Comparison of ENCODE assay signal across 27 cellular contexts in genomic region chr2:168009900-168010299, GRCh38.
A peak's percentile ranks its signal among the peaks of the same experiment; 100 is the strongest.
DNase-seq lines count a peak whose midpoint lies in the region; ATAC-seq, FAIRE-seq and TF ChIP-seq lines count a peak whose summit lies in the region.
"Had no signal": no experiment of that assay in that cellular context is flagged by ENCODE, and none has a peak within 500 bp of the region (broad histone marks: within the 10 kb centered on the region; RNA-seq: fewer than 3 reads in every experiment).

No MANE protein-coding gene starts in this region.

- H3K4me1 ChIP-seq in HCT116 (ENCODE audit: control insufficient read depth in 1 of 2, insufficient read depth in 2 of 2, low read length in 2 of 2) (no peaks in the 10 kb centered on the region), GM12878 (ENCODE audit: control insufficient read depth, insufficient read depth, low read length) (no peaks in the 10 kb centered on the region)

- no peaks in the 10 kb centered on the region for H4K20me1 ChIP-seq in HCT116 (ENCODE audit: insufficient read depth)
- no peaks in the 10 kb centered on the region for H4K20me1 ChIP-seq in GM12878 (ENCODE audit: control insufficient read depth, insufficient read depth)

- H3K4me2 ChIP-seq in HCT116 (ENCODE audit: low read length) = no peak overlapping the region
- no peak overlapping the region for H3K4me2 ChIP-seq in GM12878 (ENCODE audit: control insufficient read depth, insufficient read depth)
- H3K4me2 ChIP-seq: SK-N-SH had no signal

- TF ChIP-seq CTCF in HCT116 (IDR thresholded peaks at IDR 0.05 in 2 of 3, conservative IDR thresholded peaks at IDR 0.05 in 1 of 3; ENCODE audit: borderline replicate concordance in 1 of 3, insufficient read depth in 1 of 3, low read depth in 2 of 3, low read length in 2 of 3) = no peak
- no peak for TF ChIP-seq CTCF in GM12878 (IDR thresholded peaks at IDR 0.05 in 2 of 3, conservative IDR thresholded peaks at IDR 0.05 in 1 of 3; ENCODE audit: control insufficient read depth in 2 of 3, extremely low read depth in 1 of 3, insufficient read depth in 1 of 3, low read depth in 3 of 3, low read length in 3 of 3)

- no peaks in the 10 kb centered on the region for H3K9me3 ChIP-seq in HCT116 (ENCODE audit: control insufficient read depth in 1 of 2, insufficient read depth in 1 of 2, low read depth in 1 of 2, low read length in 2 of 2)
- no peaks in the 10 kb centered on the region for H3K9me3 ChIP-seq in GM12878 (replicated peaks; ENCODE audit: control insufficient read depth, insufficient read depth, low read length)
- H3K9me3 ChIP-seq: SK-N-SH had no signal

- H3K27ac ChIP-seq in HCT116 (ENCODE audit: low read depth, low read length) (no peak overlapping the region), GM12878 (ENCODE audit: control insufficient read depth, insufficient read depth) (no peak overlapping the region)
- H3K27ac ChIP-seq: C4-2B, GM23248 had no signal

- no peak for ATAC-seq in HCT116
- no peak for ATAC-seq in GM12878
- ATAC-seq in effector memory CD8-positive, alpha-beta T cell (replicated peaks) = no peak
- no peak for ATAC-seq in GM21515 (IDR thresholded peaks at IDR 0.05; ENCODE audit: unreplicated experiment)
- ATAC-seq: CD8-positive, alpha-beta T cell; K562 had no signal

- POLR2A ChIA-PET in HCT116 (lab: Charles Lee) = no interaction called here
- POLR2A ChIA-PET in GM12878 (lab: Charles Lee) = no interaction called here

- no peak for TF ChIP-seq EP300 in GM12878 (IDR thresholded peaks at IDR 0.05; ENCODE audit: borderline replicate concordance in 1 of 2, control insufficient read depth in 1 of 2, low read depth in 2 of 2, low read length in 2 of 2)

- BruUV-seq in HCT116 (replicated peaks; lab: Mats Ljungman, UMichigan) = TSS peak; percentile 3
- BruUV-seq in GM12878 (replicated peaks; lab: Mats Ljungman, UMichigan) = no TSS peak

- H3K4me1 Mint-ChIP-seq in effector memory CD8-positive, alpha-beta T cell (ENCODE audit: low read depth in 2 of 2) = peaks cover 4 to 33% of the 10 kb centered on the region in 2 donors

- H3K36me3 ChIP-seq in HCT116 (ENCODE audit: control insufficient read depth in 1 of 2, insufficient read depth in 2 of 2, low read length in 2 of 2) (peaks cover 0 to 11% of the 10 kb centered on the region in 2 experiments; a peak in 1 of 4 replicates), GM12878 (ENCODE audit: control insufficient read depth in 2 of 2, insufficient read depth in 2 of 2, low read length in 1 of 2) (no peaks in the 10 kb centered on the region)

- no peak overlapping the region for H3K9ac ChIP-seq in HCT116 (ENCODE audit: low read length)
- no peak overlapping the region for H3K9ac ChIP-seq in GM12878 (ENCODE audit: control insufficient read depth, insufficient read depth, low read length)
- H3K9ac ChIP-seq: GM23248, SK-N-SH had no signal

- in situ Hi-C loops in GM12878 (cut with MboI) = no loop called here

- DNase-seq in COR-L47 (lab: John Stamatoyannopoulos, UW) (peak; percentile 33), HCT116 (ENCODE audit: low read depth, low spot score) (no peak), NCI-H345 treated with DMSO at 0.1 percent for 48 hours (lab: John Stamatoyannopoulos, UW; ENCODE audit: unreplicated experiment) (peak; percentile 1), GM12878 (ENCODE audit: low read depth, low spot score) (no peak)
- DNase-seq in effector memory CD8-positive, alpha-beta T cell = no peak
- no peak for DNase-seq in central memory CD4-positive, alpha-beta T cell
- DNase-seq: Calu3; CD8-positive, alpha-beta T cell; DMS153; DND-41; GM23248; H7; Kasumi-1; MV-4-11; NCI-H2029; NCI-H526 treated with DMSO at 0.1 percent for 48 hours; OCI-M1; SK-N-SH; SW 1271; T-helper 9 cell had no signal

- no peak overlapping the region for H3K4me3 Mint-ChIP-seq in effector memory CD8-positive, alpha-beta T cell
- H3K4me3 Mint-ChIP-seq: B cell; CD8-positive, alpha-beta T cell; T-helper 1 cell treated with Interleukin-12 subunit alpha and Interleukin-12 subunit beta and Interleukin-4 antibody, amounts not matched to agents 30 μg/mL and 1 μg/mL, for 36 hours had no signal

- no peak for TF ChIP-seq RAD21 in HCT116 (IDR thresholded peaks at IDR 0.05; ENCODE audit: low read depth)
- TF ChIP-seq RAD21 in GM12878 (IDR thresholded peaks at IDR 0.05; ENCODE audit: insufficient read depth, low read depth, low read length) = no peak

- no peaks in the 10 kb centered on the region for H3K9me3 Mint-ChIP-seq in effector memory CD8-positive, alpha-beta T cell
- H3K9me3 Mint-ChIP-seq: CD8-positive, alpha-beta T cell; T-helper 1 cell treated with Interleukin-12 subunit alpha and Interleukin-12 subunit beta and Interleukin-4 antibody, amounts not matched to agents 30 μg/mL and 1 μg/mL, for 36 hours had no signal

- H3K79me2 ChIP-seq in HCT116 (ENCODE audit: insufficient read depth, low read length) (no peaks in the 10 kb centered on the region), GM12878 (ENCODE audit: control insufficient read depth, insufficient read depth, low read length) (no peaks in the 10 kb centered on the region)

- peaks cover 31% of the 10 kb centered on the region for H3K36me3 Mint-ChIP-seq in effector memory CD8-positive, alpha-beta T cell (ENCODE audit: insufficient read depth)

- TF ChIP-seq POLR2A in HCT116 (IDR thresholded peaks at IDR 0.05; ENCODE audit: borderline replicate concordance, extremely low read depth, insufficient read depth, insufficient read length) = no peak
- no peak for TF ChIP-seq POLR2A in GM12878 (IDR thresholded peaks at IDR 0.05; ENCODE audit: low read depth, low read length)

- CTCF ChIA-PET in HCT116 (lab: Charles Lee) (no interaction called here), GM12878 (lab: Yijun Ruan, JAX) (interaction anchor here (0.8 kb wide), 1 partner anchor 109 kb away, joined by 3 read pairs; no protein-coding TSS in a partner anchor)

- SMC1A ChIA-PET in GM12878 (lab: Charles Lee; ENCODE audit: uncharacterized antibody, unreplicated experiment) = interaction anchor here (0.6 kb wide), 1 partner anchor 510 kb away, joined by 3 read pairs; no protein-coding TSS in a partner anchor

- H3K27ac Mint-ChIP-seq in effector memory CD8-positive, alpha-beta T cell = no peak overlapping the region
- H3K27ac Mint-ChIP-seq: B cell; CD8-positive, alpha-beta T cell; T-helper 1 cell treated with Interleukin-12 subunit alpha and Interleukin-12 subunit beta and Interleukin-4 antibody, amounts not matched to agents 30 μg/mL and 1 μg/mL, for 36 hours had no signal

- RAD21 ChIA-PET in HCT116 (lab: Charles Lee; ENCODE audit: low non-redundant PET in 1 of 2, low total read pairs in 2 of 2, uncharacterized antibody in 2 of 2, unreplicated experiment in 2 of 2) = no interaction called here
- RAD21 ChIA-PET in GM12878 (lab: Charles Lee; ENCODE audit: unreplicated experiment) = no interaction called here

- H3K27me3 ChIP-seq in HCT116 (ENCODE audit: insufficient read depth, low read length) (no peaks in the 10 kb centered on the region), GM12878 (replicated peaks in 1 of 2; ENCODE audit: control insufficient read depth in 2 of 2, insufficient read depth in 2 of 2, low read length in 1 of 2) (no peaks in the 10 kb centered on the region)

- no peak overlapping the region for H2AFZ ChIP-seq in HCT116 (ENCODE audit: low read depth, low read length, poor library complexity, severe bottlenecking)
- H2AFZ ChIP-seq in GM12878 (ENCODE audit: control insufficient read depth, low read depth, low read length) = no peak overlapping the region
- H2AFZ ChIP-seq: GM23248 had no signal

- H3K27me3 Mint-ChIP-seq in effector memory CD8-positive, alpha-beta T cell = no peaks in the 10 kb centered on the region
- H3K27me3 Mint-ChIP-seq: B cell had no signal

- FAIRE-seq in GM12878 (lab: Jason Lieb, UNC) = peak; percentile 23
- FAIRE-seq: HTR-8/SVneo, K562, RCC 7860 had no signal

- H3K9me2 ChIP-seq in HCT116 (ENCODE audit: insufficient read depth) = no peaks in the 10 kb centered on the region
- H3K9me2 ChIP-seq: SK-N-SH had no signal

- intact Hi-C loops in HCT116 (cut with micrococcal nuclease) = no loop called here
- intact Hi-C loops in GM12878 (cut with micrococcal nuclease; ENCODE audit: unreplicated experiment) = no loop called here

- H3K4me3 ChIP-seq in HCT116 (replicated peaks in 1 of 2; ENCODE audit: low read depth in 1 of 2, low read length in 2 of 2) (no peak overlapping the region), GM12878 (no peak overlapping the region)
- H3K4me3 ChIP-seq: GM23248, K562 had no signal

- 35% methylated on average over 1 of the region's 1 CpG for WGBS in GM12878 (ENCODE audit: insufficient coverage, insufficient replicate concordance, low lambda C conversion rate, missing lambda C conversion rate)

TF ChIP-seq in HCT116, 20 proteins besides CTCF, POLR2A, EP300 and RAD21 (continues in another document):
- TF ChIP-seq JUND (IDR thresholded peaks at IDR 0.05) = no peak

TF ChIP-seq in GM12878, 131 proteins besides CTCF, POLR2A, EP300 and RAD21:
- no peak for TF ChIP-seq HDAC6 (IDR thresholded peaks at IDR 0.05; ENCODE audit: unreplicated experiment)
- TF ChIP-seq TCF3 (IDR thresholded peaks at IDR 0.05; ENCODE audit: borderline replicate concordance, insufficient read depth, low read depth, low read length) = no peak
- no peak for TF ChIP-seq IRF4 (IDR thresholded peaks at IDR 0.05; ENCODE audit: low read depth, low read length)
- no peak for TF ChIP-seq EZH2 (IDR thresholded peaks at IDR 0.05; ENCODE audit: borderline replicate concordance, control insufficient read depth, low read depth, low read length)
- no peak for TF ChIP-seq CREM (IDR thresholded peaks at IDR 0.05; ENCODE audit: low read depth)
- TF ChIP-seq TCF7 (IDR thresholded peaks at IDR 0.05; ENCODE audit: borderline replicate concordance) = no peak
- no peak for TF ChIP-seq SREBF2 (IDR thresholded peaks at IDR 0.05; ENCODE audit: low read length)
- TF ChIP-seq, protein P1, sequence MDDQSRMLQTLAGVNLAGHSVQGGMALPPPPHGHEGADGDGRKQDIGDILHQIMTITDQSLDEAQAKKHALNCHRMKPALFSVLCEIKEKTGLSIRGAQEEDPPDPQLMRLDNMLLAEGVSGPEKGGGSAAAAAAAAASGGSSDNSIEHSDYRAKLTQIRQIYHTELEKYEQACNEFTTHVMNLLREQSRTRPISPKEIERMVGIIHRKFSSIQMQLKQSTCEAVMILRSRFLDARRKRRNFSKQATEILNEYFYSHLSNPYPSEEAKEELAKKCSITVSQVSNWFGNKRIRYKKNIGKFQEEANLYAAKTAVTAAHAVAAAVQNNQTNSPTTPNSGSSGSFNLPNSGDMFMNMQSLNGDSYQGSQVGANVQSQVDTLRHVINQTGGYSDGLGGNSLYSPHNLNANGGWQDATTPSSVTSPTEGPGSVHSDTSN (IDR thresholded peaks at IDR 0.05; ENCODE audit: insufficient replicate concordance, low read depth, low read length) = no peak
TF ChIP-seq in GM12878: peak in this region for 0.

Comparison
In these comparisons a context has a peak if more than half of its experiments do, and no peak if none do; other contexts are left out.
1. DNase-seq: peak in COR-L47 (single experiment) and NCI-H345 treated with DMSO at 0.1 percent for 48 hours (single experiment); none in HCT116 (single experiment), GM12878 (single experiment), effector memory CD8-positive, alpha-beta T cell (0 of 3) and central memory CD4-positive, alpha-beta T cell (single experiment).